ENCODE assay signal across 9 cellular contexts in the genomic region with DNA sequence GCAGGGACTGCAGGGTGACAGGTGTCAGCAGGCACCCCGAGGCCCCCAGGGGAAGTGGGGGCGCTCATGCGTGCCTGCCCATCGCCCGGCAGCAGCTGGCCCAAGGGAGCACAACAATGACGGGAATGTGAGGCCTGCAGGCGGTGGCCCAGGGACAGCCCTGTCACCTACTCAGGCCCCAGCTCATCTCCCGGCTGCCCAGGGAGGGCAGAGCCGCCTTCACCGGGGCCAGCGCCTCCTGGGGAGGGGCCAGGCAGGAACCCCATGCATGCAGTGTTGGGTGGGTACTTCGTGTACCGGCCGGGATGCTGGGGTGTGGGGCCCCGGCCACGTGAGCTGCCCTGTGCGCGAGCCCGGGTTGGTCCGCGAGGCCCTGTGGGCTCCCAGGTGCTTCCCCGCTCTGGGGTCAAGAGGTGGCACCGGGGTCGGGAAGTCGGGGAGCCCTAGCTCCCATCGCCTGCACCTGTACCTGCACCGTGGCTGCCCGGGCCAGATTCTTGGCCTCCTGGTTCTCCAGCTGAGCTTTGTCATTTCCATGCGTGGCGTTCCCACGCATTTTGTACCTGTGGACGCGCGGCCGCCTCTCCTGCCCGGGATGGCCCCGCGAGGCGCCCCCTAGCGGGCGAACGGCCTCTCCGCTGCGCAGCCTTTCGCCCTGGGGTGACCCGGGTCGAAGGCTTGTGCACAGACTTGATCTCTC. TPM values are rescaled to one million over a fixed set of nuclear protein-coding genes. Genes with fewer than 3 reads are reported as not detected.
DNase-seq lines count a peak whose midpoint lies in the region; ATAC-seq, FAIRE-seq and TF ChIP-seq lines count a peak whose summit lies in the region.
"Had no signal": no experiment of that assay in that cellular context is flagged by ENCODE, and none has a peak within 500 bp of the region (broad histone marks: within the 10 kb centered on the region; RNA-seq: fewer than 3 reads in every experiment).

No MANE protein-coding gene starts in this region.

- H2AFZ ChIP-seq in endothelial cell of umbilical vein (ENCODE audit: low read depth, low read length) = no peak overlapping the region

- no peaks in the 10 kb centered on the region for H3K9me3 ChIP-seq in Panc1 (ENCODE audit: control insufficient read depth, insufficient read depth, low read depth, low read length)
- no peaks in the 10 kb centered on the region for H3K9me3 ChIP-seq in endothelial cell of umbilical vein (replicated peaks; ENCODE audit: control insufficient read depth, insufficient read depth, low read length)
- H3K9me3 ChIP-seq in sigmoid colon = no peaks in the 10 kb centered on the region

- BruUV-seq in Panc1 (replicated peaks; lab: Mats Ljungman, UMichigan) (no TSS peak), endothelial cell of umbilical vein (replicated peaks; lab: Mats Ljungman, UMichigan) (no TSS peak)

- TF ChIP-seq POLR2A in endothelial cell of umbilical vein (IDR thresholded peaks at IDR 0.05; ENCODE audit: low read depth, low read length) (no peak), sigmoid colon (IDR thresholded peaks at IDR 0.05) (no peak)

- no peaks in the 10 kb centered on the region for H4K20me1 ChIP-seq in endothelial cell of umbilical vein (replicated peaks; ENCODE audit: control insufficient read depth, extremely low read depth, insufficient read depth, low read length)

- WGBS in sigmoid colon, 2 donors = 60 to 62% methylated on average over 47 of the region's 47 CpGs

- FAIRE-seq in endothelial cell of umbilical vein (lab: Jason Lieb, UNC) = no peak
- no peak for FAIRE-seq in frontal cortex (lab: Jason Lieb, UNC)
- FAIRE-seq: islet of Langerhans had no signal

- H3K36me3 ChIP-seq in Panc1 (ENCODE audit: control insufficient read depth, insufficient read depth, low read length) (no peaks in the 10 kb centered on the region), endothelial cell of umbilical vein (ENCODE audit: control insufficient read depth in 2 of 2, extremely low read depth in 1 of 2, insufficient read depth in 2 of 2, low read length in 2 of 2) (no peaks in the 10 kb centered on the region), sigmoid colon (no peaks in the 10 kb centered on the region)

- no peak overlapping the region for H3K4me2 ChIP-seq in endothelial cell of umbilical vein (ENCODE audit: insufficient read depth, low read length)

- H3K4me1 ChIP-seq in Panc1 (ENCODE audit: control insufficient read depth, insufficient read depth, low read length) = peaks cover 35% of the 10 kb centered on the region
- no peaks in the 10 kb centered on the region for H3K4me1 ChIP-seq in endothelial cell of umbilical vein (ENCODE audit: control insufficient read depth, extremely low read depth, insufficient read depth, low read length)
- peaks cover 0 to 36% (median 28%) of the 10 kb centered on the region in 4 donors for H3K4me1 ChIP-seq in sigmoid colon

- no peaks in the 10 kb centered on the region for H3K79me2 ChIP-seq in endothelial cell of umbilical vein (ENCODE audit: control insufficient read depth, insufficient read depth, low read length)

- TF ChIP-seq CTCF in Panc1 (IDR thresholded peaks at IDR 0.05) (peak; percentile 89), endothelial cell of umbilical vein (IDR thresholded peaks at IDR 0.05; ENCODE audit: extremely low read depth in 1 of 2, insufficient read depth in 1 of 2, low read depth in 1 of 2, low read length in 2 of 2) (peak; percentile 64 to 67), sigmoid colon (IDR thresholded peaks at IDR 0.05) (peak in 2 of 4 experiments; percentile 14 to 38)

- no peak for TF ChIP-seq EP300 in sigmoid colon (IDR thresholded peaks at IDR 0.05)

- no peak overlapping the region for H3K9ac ChIP-seq in endothelial cell of umbilical vein (replicated peaks; ENCODE audit: extremely low read depth, insufficient read depth, low read length)

- DNase-seq in GM03348 (ENCODE audit: low spot score) (peak; percentile 78), Panc1 (ENCODE audit: low read depth, low spot score) (no peak), endothelial cell of umbilical vein (ENCODE audit: low read depth, low spot score) (no peak), sigmoid colon (no peak), DMS 273 (lab: John Stamatoyannopoulos, UW; ENCODE audit: unreplicated experiment) (no peak), LoVo (ENCODE audit: low spot score) (no peak), GOT3 (lab: John Stamatoyannopoulos, UW) (no peak), frontal cortex (ENCODE audit: low spot score in 2 of 2) (no peak)

- intact Hi-C loops in Panc1 (cut with micrococcal nuclease; ENCODE audit: unreplicated experiment) (no loop called here), endothelial cell of umbilical vein (cut with micrococcal nuclease) (loop anchor here (1.0 kb wide), 1 partner anchor 216 kb away; no protein-coding TSS in a partner anchor), sigmoid colon (cut with DNase I) (no loop called here)

- no peak overlapping the region for H3K4me3 ChIP-seq in Panc1 (ENCODE audit: low read depth in 2 of 2, low read length in 2 of 2)
- no peak overlapping the region for H3K4me3 ChIP-seq in endothelial cell of umbilical vein (replicated peaks in 1 of 3; ENCODE audit: insufficient read depth in 1 of 3, low read depth in 1 of 3, low read length in 3 of 3)
- peak overlapping the region in 3 of 4 donors; percentile 4 to 38 (median 20) for H3K4me3 ChIP-seq in sigmoid colon

- in situ Hi-C loops in Panc1 (cut with HindIII; ENCODE audit: low pct_unique_long_range_greater_than_20kb, low sequenced_read_pairs) = no loop called here

- H3K27me3 ChIP-seq in Panc1 (ENCODE audit: control insufficient read depth, insufficient read depth, low read length) (no peaks in the 10 kb centered on the region), endothelial cell of umbilical vein (ENCODE audit: control insufficient read depth in 2 of 2, insufficient read depth in 2 of 2, low read length in 2 of 2) (no peaks in the 10 kb centered on the region), sigmoid colon (no peaks in the 10 kb centered on the region)

- no peaks in the 10 kb centered on the region for H3K9me1 ChIP-seq in endothelial cell of umbilical vein (replicated peaks; ENCODE audit: control insufficient read depth, extremely low read depth, insufficient read depth, low read length)

- no peak for ATAC-seq in Panc1

- H3K27ac ChIP-seq in Panc1 (ENCODE audit: low read length) (no peak overlapping the region), endothelial cell of umbilical vein (ENCODE audit: insufficient read depth, low read depth, low read length) (no peak overlapping the region), sigmoid colon (no peak overlapping the region)

- POLR2A ChIA-PET in Panc1 (lab: Charles Lee) (no interaction called here), endothelial cell of umbilical vein (lab: Charles Lee) (no interaction called here)

- dilution Hi-C loops in endothelial cell of umbilical vein (cut with MboI; ENCODE audit: extremely low pct_ligation_motif_present, low sequenced_read_pairs) = no loop called here

- CTCF ChIA-PET in Panc1 (lab: Charles Lee) (no interaction called here), endothelial cell of umbilical vein (lab: Charles Lee) (interaction anchor here (1.1 kb wide), 1 partner anchor 281 kb away, joined by 3 read pairs; no protein-coding TSS in a partner anchor)

TF ChIP-seq in endothelial cell of umbilical vein, 7 proteins besides CTCF, POLR2A, EP300 and RAD21 (continues in another document):
- TF ChIP-seq JUN (IDR thresholded peaks at IDR 0.05; ENCODE audit: borderline replicate concordance, insufficient read depth, insufficient read length, low read depth) = no peak
- no peak for TF ChIP-seq POLR2AphosphoS5 (IDR thresholded peaks at IDR 0.05; ENCODE audit: insufficient read depth, low read depth, low read length)

RNA-seq across cellular contexts. Expression of a gene that starts 0.8 kb away (rescaled TPM):
- total RNA-seq in Panc1 (2021; ENCODE audit: unreplicated experiment) (0.26 TPM), endothelial cell of umbilical vein (not detected in 2 replicates), sigmoid colon (1 to 10 TPM in 1 of 4 donors, under 1 TPM in 3; 0.49 to 3.6 (median 0.76) TPM), frontal cortex (under 0.01 TPM)
- 0.06 TPM for polyA plus RNA-seq in Panc1 (2012; ENCODE audit: insufficient read length)
- polyA plus RNA-seq in endothelial cell of umbilical vein (not detected in 2 replicates), sigmoid colon (under 1 TPM in 1 of 3 donors, not detected in 2; 0.19 TPM)
- polyA plus RNA-seq in endothelial cell of umbilical vein (2011; cell fraction: cytosol; rRNA removed) = not detected in 2 replicates
- polyA plus RNA-seq in endothelial cell of umbilical vein (2011; cell fraction: nucleus; rRNA removed) = not detected in 2 replicates
- not detected in 2 replicates for polyA plus RNA-seq in endothelial cell of umbilical vein (2012)
- not detected in 2 replicates for polyA minus RNA-seq in endothelial cell of umbilical vein
- polyA minus RNA-seq in endothelial cell of umbilical vein (2011; cell fraction: cytosol; rRNA and poly(A)+ RNA removed) = not detected
- polyA minus RNA-seq in endothelial cell of umbilical vein (2011; cell fraction: nucleus; rRNA and poly(A)+ RNA removed) = not detected in 2 replicates

RNA-seq across cellular contexts. Expression of a gene that starts 19.5 kb away (rescaled TPM):
- 10.3 TPM for total RNA-seq in Panc1 (2021; ENCODE audit: unreplicated experiment)
- 7.3 TPM for polyA plus RNA-seq in Panc1 (2012; ENCODE audit: insufficient read length)
- 0.46 and 1.2 TPM in 2 replicates for total RNA-seq in endothelial cell of umbilical vein
- polyA plus RNA-seq in endothelial cell of umbilical vein = 0.48 and 0.65 TPM in 2 replicates
- polyA plus RNA-seq in endothelial cell of umbilical vein (2011; cell fraction: cytosol; rRNA removed) = 0.30 and 0.79 TPM in 2 replicates
- polyA plus RNA-seq in endothelial cell of umbilical vein (2011; cell fraction: nucleus; rRNA removed) = 0.82 and 1.0 TPM in 2 replicates
- 0.21 and 0.41 TPM in 2 replicates for polyA plus RNA-seq in endothelial cell of umbilical vein (2012)
- 0.34 and 0.91 TPM in 2 replicates for polyA minus RNA-seq in endothelial cell of umbilical vein
- 1.6 TPM for polyA minus RNA-seq in endothelial cell of umbilical vein (2011; cell fraction: cytosol; rRNA and poly(A)+ RNA removed)
- not detected in 2 replicates for polyA minus RNA-seq in endothelial cell of umbilical vein (2011; cell fraction: nucleus; rRNA and poly(A)+ RNA removed)
- total RNA-seq in sigmoid colon = under 1 TPM in 2 of 4 donors, not detected in 2; 0.49 to 0.71 TPM
- under 1 TPM in 1 of 3 donors, not detected in 2; 0.42 TPM for polyA plus RNA-seq in sigmoid colon
- 0.82 TPM for total RNA-seq in frontal cortex

RNA-seq across cellular contexts. Expression of a gene that starts 39.2 kb away (rescaled TPM):
- 0.85 TPM for total RNA-seq in Panc1 (2021; ENCODE audit: unreplicated experiment)
- polyA plus RNA-seq in Panc1 (2012; ENCODE audit: insufficient read length) = 1.5 TPM
- not detected in 2 replicates for total RNA-seq in endothelial cell of umbilical vein
- not detected in 2 replicates for polyA plus RNA-seq in endothelial cell of umbilical vein
- polyA plus RNA-seq in endothelial cell of umbilical vein (2011; cell fraction: cytosol; rRNA removed) = not detected in 2 replicates
- polyA plus RNA-seq in endothelial cell of umbilical vein (2011; cell fraction: nucleus; rRNA removed) = not detected in 2 replicates
- polyA plus RNA-seq in endothelial cell of umbilical vein (2012) = not detected in 2 replicates
- polyA minus RNA-seq in endothelial cell of umbilical vein = not detected in 2 replicates
- not detected for polyA minus RNA-seq in endothelial cell of umbilical vein (2011; cell fraction: cytosol; rRNA and poly(A)+ RNA removed)
- not detected in 2 replicates for polyA minus RNA-seq in endothelial cell of umbilical vein (2011; cell fraction: nucleus; rRNA and poly(A)+ RNA removed)
- total RNA-seq in sigmoid colon = 1 to 10 TPM in 1 of 4 donors, under 1 TPM in 2, not detected in 1; 0.36 to 2.0 (median 0.49) TPM
- polyA plus RNA-seq in sigmoid colon = under 1 TPM in 1 of 3 donors, not detected in 2; 0.67 TPM
- under 0.01 TPM for total RNA-seq in frontal cortex

Comparison
In these comparisons a context has a peak if more than half of its experiments do, and no peak if none do; other contexts are left out.
1. H3K4me3 ChIP-seq: peak in sigmoid colon (3 of 4); none in Panc1 (0 of 2) and endothelial cell of umbilical vein (0 of 3).